In the genomic region with DNA sequence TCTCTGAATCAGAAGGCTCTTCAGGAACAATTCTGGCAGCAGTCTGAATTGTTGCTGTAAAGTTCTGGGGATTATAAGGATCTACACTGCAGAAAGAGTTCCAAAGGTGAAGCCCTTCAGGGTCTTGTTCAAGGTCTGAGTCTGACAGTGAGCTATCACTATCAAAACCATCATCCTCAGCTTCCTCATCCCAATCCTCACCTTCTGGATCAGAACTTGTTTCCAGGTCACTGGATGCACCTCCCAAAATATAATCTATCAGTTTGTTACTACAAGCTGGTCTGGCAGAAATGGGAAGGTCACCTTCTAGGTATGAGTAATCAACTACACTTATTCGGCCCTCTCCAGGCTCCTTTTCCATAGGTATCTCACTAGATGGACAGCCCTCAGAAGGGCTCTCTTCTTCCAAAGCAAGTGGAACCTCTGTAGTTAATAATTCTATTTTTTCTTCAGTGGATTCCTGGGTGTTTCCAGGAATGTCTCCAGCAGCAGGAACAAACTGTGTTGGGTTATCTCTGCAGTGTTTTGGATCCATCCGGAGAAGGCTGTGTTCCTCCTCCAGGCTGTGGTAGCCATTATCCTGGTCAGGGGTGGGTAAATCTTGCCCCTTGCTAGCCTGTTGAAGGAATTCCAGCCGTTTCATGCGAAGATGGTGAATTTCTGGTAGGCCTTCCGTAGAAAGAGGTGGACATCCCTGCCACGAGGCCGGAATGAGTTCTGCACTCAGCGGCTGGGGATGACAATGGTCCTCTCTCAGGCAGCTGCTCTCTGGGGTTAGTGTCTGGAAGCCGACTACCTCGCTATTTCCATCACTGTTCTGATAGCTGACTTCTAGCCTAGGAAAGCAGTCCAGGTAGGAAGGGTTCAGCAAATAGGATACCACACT, we compare ENCODE assay signal across 8 cellular contexts. TPM values are rescaled to one million over a fixed set of nuclear protein-coding genes. Genes with fewer than 3 reads are reported as not detected.
A peak's percentile ranks its signal among the peaks of the same experiment; 100 is the strongest.
DNase-seq lines count a peak whose midpoint lies in the region; ATAC-seq and TF ChIP-seq lines count a peak whose summit lies in the region.

No MANE protein-coding gene starts in this region.

- WGBS in esophagus squamous epithelium, 2 donors, result 0 to 1% methylated on average over 5 to 7 of the region's 10 CpGs
- WGBS in psoas muscle, 3 donors, result 0% methylated on average over 10 of the region's 10 CpGs

- peaks cover 4% of the 10 kb centered on the region for H3K4me1 ChIP-seq in SJSA1 (replicated peaks)
- H3K4me1 ChIP-seq in esophagus squamous epithelium, result peaks cover 17 to 53% (median 23%) of the 10 kb centered on the region in 3 donors
- H3K4me1 ChIP-seq in psoas muscle, result peaks cover 25% of the 10 kb centered on the region

- H3K27ac ChIP-seq in SJSA1 (no peak overlapping the region), esophagus squamous epithelium (peak overlapping the region; percentile 94 to 100 (median 98)), psoas muscle (peak overlapping the region; percentile 98)

- H3K27me3 ChIP-seq in SJSA1 (replicated peaks), result no peaks in the 10 kb centered on the region
- H3K27me3 ChIP-seq in esophagus squamous epithelium, result no peaks in the 10 kb centered on the region
- H3K27me3 ChIP-seq in psoas muscle (ENCODE audit: insufficient read depth in 3 of 3, low read length in 2 of 3), result no peaks in the 10 kb centered on the region

- ATAC-seq in psoas muscle, result peak in 2 of 4 donors; percentile 3 to 12

- TF ChIP-seq POLR2A in esophagus squamous epithelium (IDR thresholded peaks at IDR 0.05), result no peak

- H3K36me3 ChIP-seq in SJSA1 (peaks cover 59% of the 10 kb centered on the region), esophagus squamous epithelium (peaks cover 0 to 15% (median 3%) of the 10 kb centered on the region in 3 donors), psoas muscle (ENCODE audit: insufficient read depth in 1 of 2, low read depth in 1 of 2) (peaks cover 0 to 27% of the 10 kb centered on the region in 2 donors)

- TF ChIP-seq CTCF in GM12865 (IDR thresholded peaks at IDR 0.05; ENCODE audit: insufficient read depth, low read depth, low read length, missing control alignments), result no peak
- no peak for TF ChIP-seq CTCF in esophagus squamous epithelium (IDR thresholded peaks at IDR 0.05)
- TF ChIP-seq CTCF in psoas muscle (IDR thresholded peaks at IDR 0.05), result no peak
- TF ChIP-seq CTCF in GM13977 (IDR thresholded peaks at IDR 0.05; ENCODE audit: extremely low read depth, insufficient read depth, missing control alignments), result no peak

- intact Hi-C loops in esophagus squamous epithelium (cut with DNase I), result no loop called here
- intact Hi-C loops in psoas muscle (cut with DNase I), result no loop called here

- DNase-seq in GM12865 (ENCODE audit: low read depth), result no peak
- DNase-seq in SJSA1 (ENCODE audit: low read depth in 1 of 2, low spot score in 2 of 2), result peak in 1 of 2 experiments; percentile 25
- no peak for DNase-seq in esophagus squamous epithelium (lab: John Stamatoyannopoulos, UW)
- no peak for DNase-seq in psoas muscle
- DNase-seq in COR-L47 (lab: John Stamatoyannopoulos, UW), result no peak
- DNase-seq in GM13977 (ENCODE audit: low spot score), result no peak
- no peak for DNase-seq in HuH-7 (ENCODE audit: low spot score)
- DNase-seq in stimulated activated CD4-positive, alpha-beta T cell treated with anti-CD3 and anti-CD28 coated beads, Interleukin-4, amount 100 ng/mL, for 4 hours, result no peak

- H3K4me3 ChIP-seq in GM12865 (ENCODE audit: low read depth, low read length), result peak overlapping the region; percentile 99
- peak overlapping the region; percentile 89 for H3K4me3 ChIP-seq in SJSA1
- peak overlapping the region; percentile 74 to 99 (median 88) for H3K4me3 ChIP-seq in esophagus squamous epithelium
- H3K4me3 ChIP-seq in psoas muscle, result peak overlapping the region; percentile 93

- H3K9me3 ChIP-seq in SJSA1 (replicated peaks) (no peaks in the 10 kb centered on the region), esophagus squamous epithelium (no peaks in the 10 kb centered on the region), psoas muscle (no peaks in the 10 kb centered on the region)

- in situ Hi-C loops in GM13977 (cut with MboI; ENCODE audit: low pct_unique_long_range_greater_than_20kb, low sequenced_read_pairs, unreplicated experiment), result no loop called here

RNA-seq across cellular contexts. Expression of a gene that starts 1.5 kb away (rescaled TPM):
- total RNA-seq in SJSA1 (2014; rRNA removed; shearing (Covaris generic)), result 20.9 and 25.5 TPM in 2 replicates
- total RNA-seq in esophagus squamous epithelium (10 to 100 TPM; 29.5 to 42.3 (median 34.0) TPM), psoas muscle (10 to 100 TPM; 15.5 to 35.2 (median 26.0) TPM)
- 10 to 100 TPM; 12.2 to 23.9 (median 12.9) TPM for polyA plus RNA-seq in psoas muscle

RNA-seq across cellular contexts. Expression of a gene that starts 50.4 kb away (rescaled TPM):
- total RNA-seq in SJSA1 (2014; rRNA removed; shearing (Covaris generic)), result 0.16 and 0.76 TPM in 2 replicates
- total RNA-seq in esophagus squamous epithelium (10 to 100 TPM in 3 of 4 donors, 1 to 10 TPM in 1; 7.4 to 40.6 (median 18.3) TPM), psoas muscle (1 to 10 TPM; 1.5 to 7.1 (median 4.8) TPM)
- polyA plus RNA-seq in psoas muscle, result 1 to 10 TPM in 2 of 3 donors, under 1 TPM in 1; 0.92 to 1.7 (median 1.2) TPM
